In the genomic region with DNA sequence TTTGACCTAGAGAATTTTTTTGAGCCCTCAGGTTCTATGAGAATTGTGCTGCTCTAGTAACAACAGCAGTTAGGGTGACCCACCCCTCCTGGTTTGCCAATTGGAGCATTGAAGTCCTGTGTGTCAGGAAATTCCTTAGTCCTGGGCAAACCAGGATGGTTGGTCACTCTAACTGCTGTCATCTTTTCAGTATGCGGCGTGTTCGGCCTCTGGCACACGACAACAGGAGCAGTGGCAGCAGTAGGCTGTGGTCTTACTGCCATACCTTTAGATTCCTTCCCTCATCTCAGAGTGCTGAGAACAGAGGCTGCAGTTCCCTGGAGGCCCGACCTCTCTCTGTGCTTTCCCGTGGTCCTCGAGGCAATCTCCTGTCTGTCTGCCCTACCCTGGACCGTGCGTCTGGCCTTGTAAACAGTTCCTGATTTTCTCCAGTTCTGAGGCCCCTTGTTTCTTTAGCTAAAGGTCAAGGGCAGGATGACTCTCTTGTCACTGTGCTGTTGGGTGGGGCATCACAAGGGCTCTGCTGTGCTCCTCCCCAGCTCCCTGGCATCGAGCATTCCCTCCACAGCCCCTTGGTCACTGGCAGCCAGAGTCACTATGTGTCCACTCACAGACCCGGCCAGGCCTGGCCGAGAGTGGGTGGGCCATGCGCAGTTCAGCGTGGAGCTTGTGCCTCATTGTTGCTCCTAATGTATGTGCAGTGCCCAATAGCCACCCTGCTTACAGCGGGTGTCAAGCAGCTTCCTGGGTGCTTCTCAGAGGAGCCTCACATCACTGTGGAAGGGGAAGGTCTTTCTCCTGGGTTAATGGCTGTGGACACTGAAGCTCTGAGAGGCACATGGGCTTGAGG, we compare ENCODE assay signal across 23 cellular contexts.
"Had no signal": no experiment of that assay in that cellular context is flagged by ENCODE, and none has a peak within 500 bp of the region (broad histone marks: within the 10 kb centered on the region; RNA-seq: fewer than 3 reads in every experiment).

No MANE protein-coding gene starts in this region.

- ATAC-seq: activated T-cell treated with anti-CD3 and anti-CD28 coated beads, Interleukin-2, amount 50 U/mL, for 4 hours; SK-N-SH treated with all-trans-retinoic acid at 6 μM for 48 hours; upper lobe of right lung had no signal

- H3K4me3 Mint-ChIP-seq: activated CD4-positive, alpha-beta memory T cell treated with anti-CD3 and anti-CD28 coated beads for 36 hours; activated naive CD4-positive, alpha-beta T cell treated with anti-CD3 and anti-CD28 coated beads, Interleukin-2, amount 50 U/mL, for 24 hours; activated T-cell treated with anti-CD3 and anti-CD28 coated beads, Interleukin-2, amount 50 U/mL, for 4 hours; stimulated activated naive CD8-positive, alpha-beta T cell treated with anti-CD3 and anti-CD28 coated beads, Interleukin-15, Interleukin-2, amounts not matched to agents 100 ng/mL and 50 ng/mL, for 24 hours had no signal

- H3K36me3 ChIP-seq: adrenal gland, colonic mucosa, esophagus squamous epithelium, lower lobe of right lung, neutrophil, upper lobe of right lung had no signal

- H3K36me3 Mint-ChIP-seq: activated CD4-positive, alpha-beta memory T cell treated with anti-CD3 and anti-CD28 coated beads for 36 hours; activated naive CD4-positive, alpha-beta T cell treated with anti-CD3 and anti-CD28 coated beads, Interleukin-2, amount 50 U/mL, for 24 hours had no signal

- H3K4me1 Mint-ChIP-seq: activated naive CD4-positive, alpha-beta T cell treated with anti-CD3 and anti-CD28 coated beads, Interleukin-2, amount 50 U/mL, for 24 hours had no signal

- H3K27me3 ChIP-seq: adrenal gland, colonic mucosa, esophagus squamous epithelium, upper lobe of right lung had no signal

- H3K27ac ChIP-seq: colonic mucosa, esophagus squamous epithelium, lower lobe of right lung, neutrophil, upper lobe of right lung, VCaP had no signal

- H3K27me3 Mint-ChIP-seq: activated naive CD4-positive, alpha-beta T cell treated with anti-CD3 and anti-CD28 coated beads, Interleukin-2, amount 50 U/mL, for 24 hours; stimulated activated naive CD8-positive, alpha-beta T cell treated with anti-CD3 and anti-CD28 coated beads, Interleukin-15, Interleukin-2, amounts not matched to agents 100 ng/mL and 50 ng/mL, for 24 hours had no signal

- H3K9me3 Mint-ChIP-seq: activated CD4-positive, alpha-beta memory T cell treated with anti-CD3 and anti-CD28 coated beads for 36 hours; activated naive CD4-positive, alpha-beta T cell treated with anti-CD3 and anti-CD28 coated beads, Interleukin-2, amount 50 U/mL, for 24 hours; activated T-cell treated with anti-CD3 and anti-CD28 coated beads, Interleukin-2, amount 50 U/mL, for 4 hours; stimulated activated naive CD8-positive, alpha-beta T cell treated with anti-CD3 and anti-CD28 coated beads, Interleukin-15, Interleukin-2, amounts not matched to agents 100 ng/mL and 50 ng/mL, for 24 hours had no signal

- DNase-seq: activated CD4-positive, alpha-beta memory T cell treated with anti-CD3 and anti-CD28 coated beads for 36 hours; activated effector memory CD4-positive, alpha-beta T cell treated with anti-CD3 and anti-CD28 coated beads, Interleukin-2, amount 50 U/mL, for 16 hours; activated T-cell treated with anti-CD3 and anti-CD28 coated beads, Interleukin-2, amount 50 U/mL, for 4 hours; caudate nucleus; colonic mucosa; esophagus squamous epithelium; hypothalamus; lower lobe of right lung; midbrain; posterior cingulate gyrus; retina; small intestine; stimulated activated CD4-positive, alpha-beta T cell treated with anti-CD3 and anti-CD28 coated beads, Interleukin-4, amount 100 ng/mL, for 4 hours; stimulated activated CD8-positive, alpha-beta memory T cell treated with anti-CD3 and anti-CD28 coated beads, Interleukin-4, amount 100 ng/mL, for 48 hours; T-helper 1 cell; T1000; upper lobe of right lung had no signal

- H3K9me3 ChIP-seq: adrenal gland, colonic mucosa, esophagus squamous epithelium, lower lobe of right lung, neutrophil, upper lobe of right lung had no signal

- H3K27ac Mint-ChIP-seq: activated CD4-positive, alpha-beta memory T cell treated with anti-CD3 and anti-CD28 coated beads for 36 hours; activated naive CD4-positive, alpha-beta T cell treated with anti-CD3 and anti-CD28 coated beads, Interleukin-2, amount 50 U/mL, for 24 hours; stimulated activated naive CD8-positive, alpha-beta T cell treated with anti-CD3 and anti-CD28 coated beads, Interleukin-15, Interleukin-2, amounts not matched to agents 100 ng/mL and 50 ng/mL, for 24 hours had no signal

- H3K4me1 ChIP-seq: colonic mucosa, esophagus squamous epithelium, lower lobe of right lung had no signal

- H3K4me3 ChIP-seq: adrenal gland, colonic mucosa, esophagus squamous epithelium, lower lobe of right lung, upper lobe of right lung had no signal

- FAIRE-seq: small intestine had no signal
